Comparison of ENCODE assay signal across 8 cellular contexts in genomic region chr5:114305402-114306207, GRCh38. TPM values are rescaled to one million over a fixed set of nuclear protein-coding genes. Genes with fewer than 3 reads are reported as not detected.
DNase-seq lines count a peak whose midpoint lies in the region; ATAC-seq, FAIRE-seq and TF ChIP-seq lines count a peak whose summit lies in the region.

No MANE protein-coding gene starts in this region.

- 67% methylated on average over 1 of the region's 1 CpG; no CpG with 5 or more reads in 1 of the 2 donors for WGBS in gastroesophageal sphincter (ENCODE audit: low coverage in 1 of 2), 2 donors

- no peaks in the 10 kb centered on the region for H3K4me1 ChIP-seq in gastroesophageal sphincter

- H3K36me3 Mint-ChIP-seq in neural crest cell (ENCODE audit: low read depth) = no peaks in the 10 kb centered on the region

- no peaks in the 10 kb centered on the region for H3K36me3 ChIP-seq in gastroesophageal sphincter

- no peak for DNase-seq in GM12892 (ENCODE audit: insufficient read length)
- DNase-seq in amniotic epithelial cell (ENCODE audit: low read depth) = peak; percentile 71
- no peak for DNase-seq in neural crest cell (ENCODE audit: low read depth, low spot score)
- no peak for DNase-seq in stimulated activated CD4-positive, alpha-beta T cell treated with anti-CD3 and anti-CD28 coated beads, Interleukin-2, amount 100 ng/mL, for 24 hours
- no peak for DNase-seq in activated T-cell treated with anti-CD3 and anti-CD28 coated beads for 4 hours
- no peak for DNase-seq in DMS153 treated with DMSO at 0.1 percent for 48 hours (lab: John Stamatoyannopoulos, UW; ENCODE audit: unreplicated experiment)

- no peaks in the 10 kb centered on the region for H3K4me1 Mint-ChIP-seq in neural crest cell

- TF ChIP-seq POLR2A in GM12892 (IDR thresholded peaks at IDR 0.05; ENCODE audit: low read depth, low read length) (no peak), gastroesophageal sphincter (IDR thresholded peaks at IDR 0.05) (no peak)

- H3K27ac ChIP-seq in gastroesophageal sphincter = no peak overlapping the region

- no peak for TF ChIP-seq EP300 in gastroesophageal sphincter (IDR thresholded peaks at IDR 0.05)

- ATAC-seq in HG03196 (IDR thresholded peaks at IDR 0.05; ENCODE audit: unreplicated experiment) (peak; percentile 48), gastroesophageal sphincter (no peak)

- FAIRE-seq in GM12892 (lab: Jason Lieb, UNC) = peak; percentile 38

- H3K27ac Mint-ChIP-seq in neural crest cell (ENCODE audit: unreplicated experiment) = no peak overlapping the region

- no peak overlapping the region for H3K4me3 Mint-ChIP-seq in neural crest cell

- no peak overlapping the region for H3K4me3 ChIP-seq in gastroesophageal sphincter

- TF ChIP-seq CTCF in neural crest cell (conservative IDR thresholded peaks at IDR 0.05) (peak; percentile 65), gastroesophageal sphincter (IDR thresholded peaks at IDR 0.05) (peak in 2 of 4 experiments; percentile 8 to 46)

- H3K27me3 ChIP-seq in gastroesophageal sphincter = no peaks in the 10 kb centered on the region

- no peaks in the 10 kb centered on the region for H3K9me3 Mint-ChIP-seq in neural crest cell

- H3K9me3 ChIP-seq in gastroesophageal sphincter = no peaks in the 10 kb centered on the region

- H3K27me3 Mint-ChIP-seq in neural crest cell (ENCODE audit: low read depth) = no peaks in the 10 kb centered on the region

RNA-seq across cellular contexts. Expression of gene KCNN2, which starts 56.3 kb away (rescaled TPM):
- polyA plus RNA-seq in GM12892 (2012; ENCODE audit: missing spikeins) = 0.45 TPM
- total RNA-seq in neural crest cell (1.9 and 2.7 TPM in 2 replicates), gastroesophageal sphincter (1 to 10 TPM; 2.8 to 7.8 (median 3.5) TPM)
